1 cellular context compared by ENCODE assay signal in the genomic region with DNA sequence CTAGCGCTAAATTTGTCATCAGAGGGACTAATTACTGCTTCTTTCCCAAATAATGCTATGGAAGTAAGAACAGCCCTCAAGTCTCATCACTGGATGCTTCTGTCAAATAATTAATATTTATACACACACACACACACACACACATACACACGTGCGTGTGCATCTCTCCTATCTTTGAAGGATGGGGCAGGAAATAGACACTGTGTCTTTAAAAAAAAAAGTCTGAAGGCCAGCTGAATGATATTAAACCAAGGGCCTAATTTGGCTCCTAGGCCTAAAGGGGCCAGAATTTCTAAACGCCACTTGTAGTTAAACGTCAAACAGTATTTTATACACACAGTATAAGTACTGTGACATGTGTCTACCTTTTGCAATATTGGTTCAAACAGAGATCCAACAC.
TF ChIP-seq lines count a peak whose summit lies in the region.

No MANE protein-coding gene starts in this region.

TF ChIP-seq in K562, 482 proteins besides CTCF, POLR2A, EP300 and RAD21 (continues in another document):
- TF ChIP-seq, protein P1, sequence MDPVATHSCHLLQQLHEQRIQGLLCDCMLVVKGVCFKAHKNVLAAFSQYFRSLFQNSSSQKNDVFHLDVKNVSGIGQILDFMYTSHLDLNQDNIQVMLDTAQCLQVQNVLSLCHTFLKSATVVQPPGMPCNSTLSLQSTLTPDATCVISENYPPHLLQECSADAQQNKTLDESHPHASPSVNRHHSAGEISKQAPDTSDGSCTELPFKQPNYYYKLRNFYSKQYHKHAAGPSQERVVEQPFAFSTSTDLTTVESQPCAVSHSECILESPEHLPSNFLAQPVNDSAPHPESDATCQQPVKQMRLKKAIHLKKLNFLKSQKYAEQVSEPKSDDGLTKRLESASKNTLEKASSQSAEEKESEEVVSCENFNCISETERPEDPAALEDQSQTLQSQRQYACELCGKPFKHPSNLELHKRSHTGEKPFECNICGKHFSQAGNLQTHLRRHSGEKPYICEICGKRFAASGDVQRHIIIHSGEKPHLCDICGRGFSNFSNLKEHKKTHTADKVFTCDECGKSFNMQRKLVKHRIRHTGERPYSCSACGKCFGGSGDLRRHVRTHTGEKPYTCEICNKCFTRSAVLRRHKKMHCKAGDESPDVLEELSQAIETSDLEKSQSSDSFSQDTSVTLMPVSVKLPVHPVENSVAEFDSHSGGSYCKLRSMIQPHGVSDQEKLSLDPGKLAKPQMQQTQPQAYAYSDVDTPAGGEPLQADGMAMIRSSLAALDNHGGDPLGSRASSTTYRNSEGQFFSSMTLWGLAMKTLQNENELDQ (CRISPR knock-in tag; IDR thresholded peaks at IDR 0.05; ENCODE audit: borderline replicate concordance): no peak
- TF ChIP-seq ZNF79 (CRISPR knock-in tag; IDR thresholded peaks at IDR 0.05; ENCODE audit: low read depth) (no peak), HDGF (IDR thresholded peaks at IDR 0.05) (no peak), GTF2F1 (IDR thresholded peaks at IDR 0.05; ENCODE audit: low read depth, low read length) (no peak), KDM1A (IDR thresholded peaks at IDR 0.05) (0 out of 4 replicates have a peak, but pooled peaks of 1 of the 2 experiments have one; percentile 11), ELF2 (CRISPR knock-in tag; IDR thresholded peaks at IDR 0.05) (no peak), ZNF644 (tag; IDR thresholded peaks at IDR 0.05; ENCODE audit: low read depth) (no peak), ESRRB (CRISPR knock-in tag; IDR thresholded peaks at IDR 0.05; ENCODE audit: borderline replicate concordance) (no peak), ZFX (CRISPR knock-in tag; IDR thresholded peaks at IDR 0.05) (peak; percentile 42; the same call in 1 of the 2 replicates), KLF16 (IDR thresholded peaks at IDR 0.05) (no peak), DACH1 (IDR thresholded peaks at IDR 0.05; ENCODE audit: partially characterized antibody) (peak; percentile 23), ATF1 (CRISPR knock-in tag; IDR thresholded peaks at IDR 0.05) (no peak), ATF1 (tag; IDR thresholded peaks at IDR 0.05) (no peak), POLR3G (IDR thresholded peaks at IDR 0.05; ENCODE audit: extremely low read depth, insufficient read length, insufficient replicate concordance) (no peak), BCL6 (CRISPR knock-in tag; IDR thresholded peaks at IDR 0.05) (no peak), SUPT5H (IDR thresholded peaks at IDR 0.05) (no peak), TEAD1 (CRISPR knock-in tag; IDR thresholded peaks at IDR 0.05) (no peak), MEIS2 (IDR thresholded peaks at IDR 0.05; ENCODE audit: partially characterized antibody) (no peak), EP400 (IDR thresholded peaks at IDR 0.05) (no peak), ZFPM2 (CRISPR knock-in tag; IDR thresholded peaks at IDR 0.05) (no peak), PHF21A (IDR thresholded peaks at IDR 0.05; ENCODE audit: borderline replicate concordance, low read depth) (no peak), ZNF175 (CRISPR knock-in tag; IDR thresholded peaks at IDR 0.05; ENCODE audit: low read depth) (no peak), TEAD4 (IDR thresholded peaks at IDR 0.05; ENCODE audit: low read length) (no peak), TEAD4 (CRISPR knock-in tag; IDR thresholded peaks at IDR 0.05; ENCODE audit: borderline replicate concordance) (no peak), CBFB (CRISPR knock-in tag; IDR thresholded peaks at IDR 0.05) (no peak), CREM (IDR thresholded peaks at IDR 0.05; ENCODE audit: low read depth) (no peak)
- TF ChIP-seq, protein P2, sequence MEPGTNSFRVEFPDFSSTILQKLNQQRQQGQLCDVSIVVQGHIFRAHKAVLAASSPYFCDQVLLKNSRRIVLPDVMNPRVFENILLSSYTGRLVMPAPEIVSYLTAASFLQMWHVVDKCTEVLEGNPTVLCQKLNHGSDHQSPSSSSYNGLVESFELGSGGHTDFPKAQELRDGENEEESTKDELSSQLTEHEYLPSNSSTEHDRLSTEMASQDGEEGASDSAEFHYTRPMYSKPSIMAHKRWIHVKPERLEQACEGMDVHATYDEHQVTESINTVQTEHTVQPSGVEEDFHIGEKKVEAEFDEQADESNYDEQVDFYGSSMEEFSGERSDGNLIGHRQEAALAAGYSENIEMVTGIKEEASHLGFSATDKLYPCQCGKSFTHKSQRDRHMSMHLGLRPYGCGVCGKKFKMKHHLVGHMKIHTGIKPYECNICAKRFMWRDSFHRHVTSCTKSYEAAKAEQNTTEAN (CRISPR knock-in tag; IDR thresholded peaks at IDR 0.05): no peak
- TF ChIP-seq, protein P3, sequence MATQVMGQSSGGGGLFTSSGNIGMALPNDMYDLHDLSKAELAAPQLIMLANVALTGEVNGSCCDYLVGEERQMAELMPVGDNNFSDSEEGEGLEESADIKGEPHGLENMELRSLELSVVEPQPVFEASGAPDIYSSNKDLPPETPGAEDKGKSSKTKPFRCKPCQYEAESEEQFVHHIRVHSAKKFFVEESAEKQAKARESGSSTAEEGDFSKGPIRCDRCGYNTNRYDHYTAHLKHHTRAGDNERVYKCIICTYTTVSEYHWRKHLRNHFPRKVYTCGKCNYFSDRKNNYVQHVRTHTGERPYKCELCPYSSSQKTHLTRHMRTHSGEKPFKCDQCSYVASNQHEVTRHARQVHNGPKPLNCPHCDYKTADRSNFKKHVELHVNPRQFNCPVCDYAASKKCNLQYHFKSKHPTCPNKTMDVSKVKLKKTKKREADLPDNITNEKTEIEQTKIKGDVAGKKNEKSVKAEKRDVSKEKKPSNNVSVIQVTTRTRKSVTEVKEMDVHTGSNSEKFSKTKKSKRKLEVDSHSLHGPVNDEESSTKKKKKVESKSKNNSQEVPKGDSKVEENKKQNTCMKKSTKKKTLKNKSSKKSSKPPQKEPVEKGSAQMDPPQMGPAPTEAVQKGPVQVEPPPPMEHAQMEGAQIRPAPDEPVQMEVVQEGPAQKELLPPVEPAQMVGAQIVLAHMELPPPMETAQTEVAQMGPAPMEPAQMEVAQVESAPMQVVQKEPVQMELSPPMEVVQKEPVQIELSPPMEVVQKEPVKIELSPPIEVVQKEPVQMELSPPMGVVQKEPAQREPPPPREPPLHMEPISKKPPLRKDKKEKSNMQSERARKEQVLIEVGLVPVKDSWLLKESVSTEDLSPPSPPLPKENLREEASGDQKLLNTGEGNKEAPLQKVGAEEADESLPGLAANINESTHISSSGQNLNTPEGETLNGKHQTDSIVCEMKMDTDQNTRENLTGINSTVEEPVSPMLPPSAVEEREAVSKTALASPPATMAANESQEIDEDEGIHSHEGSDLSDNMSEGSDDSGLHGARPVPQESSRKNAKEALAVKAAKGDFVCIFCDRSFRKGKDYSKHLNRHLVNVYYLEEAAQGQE (CRISPR knock-in tag; IDR thresholded peaks at IDR 0.05; ENCODE audit: low read depth): no peak
- TF ChIP-seq, protein P4, sequence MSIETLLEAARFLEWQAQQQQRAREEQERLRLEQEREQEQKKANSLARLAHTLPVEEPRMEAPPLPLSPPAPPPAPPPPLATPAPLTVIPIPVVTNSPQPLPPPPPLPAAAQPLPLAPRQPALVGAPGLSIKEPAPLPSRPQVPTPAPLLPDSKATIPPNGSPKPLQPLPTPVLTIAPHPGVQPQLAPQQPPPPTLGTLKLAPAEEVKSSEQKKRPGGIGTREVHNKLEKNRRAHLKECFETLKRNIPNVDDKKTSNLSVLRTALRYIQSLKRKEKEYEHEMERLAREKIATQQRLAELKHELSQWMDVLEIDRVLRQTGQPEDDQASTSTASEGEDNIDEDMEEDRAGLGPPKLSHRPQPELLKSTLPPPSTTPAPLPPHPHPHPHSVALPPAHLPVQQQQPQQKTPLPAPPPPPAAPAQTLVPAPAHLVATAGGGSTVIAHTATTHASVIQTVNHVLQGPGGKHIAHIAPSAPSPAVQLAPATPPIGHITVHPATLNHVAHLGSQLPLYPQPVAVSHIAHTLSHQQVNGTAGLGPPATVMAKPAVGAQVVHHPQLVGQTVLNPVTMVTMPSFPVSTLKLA (conservative IDR thresholded peaks at IDR 0.05): 0 out of 4 replicates have a peak, but pooled peaks of 1 of the 2 experiments have one; percentile 21
- TF ChIP-seq, protein P5, sequence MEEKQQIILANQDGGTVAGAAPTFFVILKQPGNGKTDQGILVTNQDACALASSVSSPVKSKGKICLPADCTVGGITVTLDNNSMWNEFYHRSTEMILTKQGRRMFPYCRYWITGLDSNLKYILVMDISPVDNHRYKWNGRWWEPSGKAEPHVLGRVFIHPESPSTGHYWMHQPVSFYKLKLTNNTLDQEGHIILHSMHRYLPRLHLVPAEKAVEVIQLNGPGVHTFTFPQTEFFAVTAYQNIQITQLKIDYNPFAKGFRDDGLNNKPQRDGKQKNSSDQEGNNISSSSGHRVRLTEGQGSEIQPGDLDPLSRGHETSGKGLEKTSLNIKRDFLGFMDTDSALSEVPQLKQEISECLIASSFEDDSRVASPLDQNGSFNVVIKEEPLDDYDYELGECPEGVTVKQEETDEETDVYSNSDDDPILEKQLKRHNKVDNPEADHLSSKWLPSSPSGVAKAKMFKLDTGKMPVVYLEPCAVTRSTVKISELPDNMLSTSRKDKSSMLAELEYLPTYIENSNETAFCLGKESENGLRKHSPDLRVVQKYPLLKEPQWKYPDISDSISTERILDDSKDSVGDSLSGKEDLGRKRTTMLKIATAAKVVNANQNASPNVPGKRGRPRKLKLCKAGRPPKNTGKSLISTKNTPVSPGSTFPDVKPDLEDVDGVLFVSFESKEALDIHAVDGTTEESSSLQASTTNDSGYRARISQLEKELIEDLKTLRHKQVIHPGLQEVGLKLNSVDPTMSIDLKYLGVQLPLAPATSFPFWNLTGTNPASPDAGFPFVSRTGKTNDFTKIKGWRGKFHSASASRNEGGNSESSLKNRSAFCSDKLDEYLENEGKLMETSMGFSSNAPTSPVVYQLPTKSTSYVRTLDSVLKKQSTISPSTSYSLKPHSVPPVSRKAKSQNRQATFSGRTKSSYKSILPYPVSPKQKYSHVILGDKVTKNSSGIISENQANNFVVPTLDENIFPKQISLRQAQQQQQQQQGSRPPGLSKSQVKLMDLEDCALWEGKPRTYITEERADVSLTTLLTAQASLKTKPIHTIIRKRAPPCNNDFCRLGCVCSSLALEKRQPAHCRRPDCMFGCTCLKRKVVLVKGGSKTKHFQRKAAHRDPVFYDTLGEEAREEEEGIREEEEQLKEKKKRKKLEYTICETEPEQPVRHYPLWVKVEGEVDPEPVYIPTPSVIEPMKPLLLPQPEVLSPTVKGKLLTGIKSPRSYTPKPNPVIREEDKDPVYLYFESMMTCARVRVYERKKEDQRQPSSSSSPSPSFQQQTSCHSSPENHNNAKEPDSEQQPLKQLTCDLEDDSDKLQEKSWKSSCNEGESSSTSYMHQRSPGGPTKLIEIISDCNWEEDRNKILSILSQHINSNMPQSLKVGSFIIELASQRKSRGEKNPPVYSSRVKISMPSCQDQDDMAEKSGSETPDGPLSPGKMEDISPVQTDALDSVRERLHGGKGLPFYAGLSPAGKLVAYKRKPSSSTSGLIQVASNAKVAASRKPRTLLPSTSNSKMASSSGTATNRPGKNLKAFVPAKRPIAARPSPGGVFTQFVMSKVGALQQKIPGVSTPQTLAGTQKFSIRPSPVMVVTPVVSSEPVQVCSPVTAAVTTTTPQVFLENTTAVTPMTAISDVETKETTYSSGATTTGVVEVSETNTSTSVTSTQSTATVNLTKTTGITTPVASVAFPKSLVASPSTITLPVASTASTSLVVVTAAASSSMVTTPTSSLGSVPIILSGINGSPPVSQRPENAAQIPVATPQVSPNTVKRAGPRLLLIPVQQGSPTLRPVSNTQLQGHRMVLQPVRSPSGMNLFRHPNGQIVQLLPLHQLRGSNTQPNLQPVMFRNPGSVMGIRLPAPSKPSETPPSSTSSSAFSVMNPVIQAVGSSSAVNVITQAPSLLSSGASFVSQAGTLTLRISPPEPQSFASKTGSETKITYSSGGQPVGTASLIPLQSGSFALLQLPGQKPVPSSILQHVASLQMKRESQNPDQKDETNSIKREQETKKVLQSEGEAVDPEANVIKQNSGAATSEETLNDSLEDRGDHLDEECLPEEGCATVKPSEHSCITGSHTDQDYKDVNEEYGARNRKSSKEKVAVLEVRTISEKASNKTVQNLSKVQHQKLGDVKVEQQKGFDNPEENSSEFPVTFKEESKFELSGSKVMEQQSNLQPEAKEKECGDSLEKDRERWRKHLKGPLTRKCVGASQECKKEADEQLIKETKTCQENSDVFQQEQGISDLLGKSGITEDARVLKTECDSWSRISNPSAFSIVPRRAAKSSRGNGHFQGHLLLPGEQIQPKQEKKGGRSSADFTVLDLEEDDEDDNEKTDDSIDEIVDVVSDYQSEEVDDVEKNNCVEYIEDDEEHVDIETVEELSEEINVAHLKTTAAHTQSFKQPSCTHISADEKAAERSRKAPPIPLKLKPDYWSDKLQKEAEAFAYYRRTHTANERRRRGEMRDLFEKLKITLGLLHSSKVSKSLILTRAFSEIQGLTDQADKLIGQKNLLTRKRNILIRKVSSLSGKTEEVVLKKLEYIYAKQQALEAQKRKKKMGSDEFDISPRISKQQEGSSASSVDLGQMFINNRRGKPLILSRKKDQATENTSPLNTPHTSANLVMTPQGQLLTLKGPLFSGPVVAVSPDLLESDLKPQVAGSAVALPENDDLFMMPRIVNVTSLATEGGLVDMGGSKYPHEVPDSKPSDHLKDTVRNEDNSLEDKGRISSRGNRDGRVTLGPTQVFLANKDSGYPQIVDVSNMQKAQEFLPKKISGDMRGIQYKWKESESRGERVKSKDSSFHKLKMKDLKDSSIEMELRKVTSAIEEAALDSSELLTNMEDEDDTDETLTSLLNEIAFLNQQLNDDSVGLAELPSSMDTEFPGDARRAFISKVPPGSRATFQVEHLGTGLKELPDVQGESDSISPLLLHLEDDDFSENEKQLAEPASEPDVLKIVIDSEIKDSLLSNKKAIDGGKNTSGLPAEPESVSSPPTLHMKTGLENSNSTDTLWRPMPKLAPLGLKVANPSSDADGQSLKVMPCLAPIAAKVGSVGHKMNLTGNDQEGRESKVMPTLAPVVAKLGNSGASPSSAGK (IDR thresholded peaks at IDR 0.05): no peak
- TF ChIP-seq, protein P6, sequence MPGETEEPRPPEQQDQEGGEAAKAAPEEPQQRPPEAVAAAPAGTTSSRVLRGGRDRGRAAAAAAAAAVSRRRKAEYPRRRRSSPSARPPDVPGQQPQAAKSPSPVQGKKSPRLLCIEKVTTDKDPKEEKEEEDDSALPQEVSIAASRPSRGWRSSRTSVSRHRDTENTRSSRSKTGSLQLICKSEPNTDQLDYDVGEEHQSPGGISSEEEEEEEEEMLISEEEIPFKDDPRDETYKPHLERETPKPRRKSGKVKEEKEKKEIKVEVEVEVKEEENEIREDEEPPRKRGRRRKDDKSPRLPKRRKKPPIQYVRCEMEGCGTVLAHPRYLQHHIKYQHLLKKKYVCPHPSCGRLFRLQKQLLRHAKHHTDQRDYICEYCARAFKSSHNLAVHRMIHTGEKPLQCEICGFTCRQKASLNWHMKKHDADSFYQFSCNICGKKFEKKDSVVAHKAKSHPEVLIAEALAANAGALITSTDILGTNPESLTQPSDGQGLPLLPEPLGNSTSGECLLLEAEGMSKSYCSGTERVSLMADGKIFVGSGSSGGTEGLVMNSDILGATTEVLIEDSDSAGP (CRISPR knock-in tag; IDR thresholded peaks at IDR 0.05): peak; percentile 90
- TF ChIP-seq, protein P7, sequence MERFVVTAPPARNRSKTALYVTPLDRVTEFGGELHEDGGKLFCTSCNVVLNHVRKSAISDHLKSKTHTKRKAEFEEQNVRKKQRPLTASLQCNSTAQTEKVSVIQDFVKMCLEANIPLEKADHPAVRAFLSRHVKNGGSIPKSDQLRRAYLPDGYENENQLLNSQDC (CRISPR knock-in tag; IDR thresholded peaks at IDR 0.05): no peak
- TF ChIP-seq, protein P8, sequence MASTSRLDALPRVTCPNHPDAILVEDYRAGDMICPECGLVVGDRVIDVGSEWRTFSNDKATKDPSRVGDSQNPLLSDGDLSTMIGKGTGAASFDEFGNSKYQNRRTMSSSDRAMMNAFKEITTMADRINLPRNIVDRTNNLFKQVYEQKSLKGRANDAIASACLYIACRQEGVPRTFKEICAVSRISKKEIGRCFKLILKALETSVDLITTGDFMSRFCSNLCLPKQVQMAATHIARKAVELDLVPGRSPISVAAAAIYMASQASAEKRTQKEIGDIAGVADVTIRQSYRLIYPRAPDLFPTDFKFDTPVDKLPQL (IDR thresholded peaks at IDR 0.05; ENCODE audit: extremely low read depth, insufficient read length): no peak
